Comparison of ENCODE assay signal across 13 cellular contexts in the genomic region with DNA sequence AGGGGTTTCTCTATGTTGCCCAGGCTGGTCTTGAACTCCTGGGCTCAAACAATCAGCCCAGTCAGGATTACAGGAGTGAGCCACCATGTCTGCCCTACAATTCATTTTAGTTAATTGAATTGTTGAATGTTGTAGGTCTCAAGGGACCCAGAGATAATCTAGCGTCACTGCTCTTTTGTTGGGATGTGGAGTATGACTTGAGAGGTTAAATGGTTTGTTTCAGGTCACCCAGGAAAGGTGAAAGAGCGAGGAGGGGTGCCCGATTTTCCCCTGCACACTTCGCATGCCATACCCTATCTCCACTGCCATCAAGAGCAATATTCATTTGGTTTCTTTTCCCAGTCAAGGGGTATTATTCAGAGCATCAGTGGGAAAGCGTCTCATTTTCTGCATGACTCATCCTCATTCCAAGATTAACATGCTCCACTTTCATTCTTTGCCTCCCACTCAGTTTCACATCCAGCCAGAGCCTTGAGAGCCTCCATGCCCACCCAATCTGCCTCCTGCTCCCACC. TPM values are rescaled to one million over a fixed set of nuclear protein-coding genes. Genes with fewer than 3 reads are reported as not detected.
DNase-seq lines count a peak whose midpoint lies in the region; ATAC-seq, FAIRE-seq and TF ChIP-seq lines count a peak whose summit lies in the region.
"Had no signal": no experiment of that assay in that cellular context is flagged by ENCODE, and none has a peak within 500 bp of the region (broad histone marks: within the 10 kb centered on the region; RNA-seq: fewer than 3 reads in every experiment).

No MANE protein-coding gene starts in this region.

- H3K27me3 ChIP-seq in esophagus squamous epithelium, result no peaks in the 10 kb centered on the region

- no peak overlapping the region for H3K4me3 ChIP-seq in esophagus squamous epithelium

- H3K9me3 Mint-ChIP-seq in activated T-helper 17 cell treated with anti-CD3 and anti-CD28 coated beads, Interleukin-2, amount 50 U/mL, for 72 hours, result no peaks in the 10 kb centered on the region
- H3K9me3 Mint-ChIP-seq: T-helper 1 cell treated with Interleukin-12 subunit alpha and Interleukin-12 subunit beta and Interleukin-4 antibody, amounts not matched to agents 30 μg/mL and 1 μg/mL, for 36 hours had no signal

- H3K9me3 ChIP-seq in esophagus squamous epithelium, result no peaks in the 10 kb centered on the region

- intact Hi-C loops in esophagus squamous epithelium (cut with DNase I), result no loop called here

- H3K36me3 ChIP-seq in esophagus squamous epithelium, result no peaks in the 10 kb centered on the region

- TF ChIP-seq CTCF in esophagus squamous epithelium (IDR thresholded peaks at IDR 0.05), result no peak

- H3K27ac ChIP-seq in esophagus squamous epithelium, result no peak overlapping the region

- H3K27ac Mint-ChIP-seq in activated T-helper 17 cell treated with anti-CD3 and anti-CD28 coated beads, Interleukin-2, amount 50 U/mL, for 72 hours, result no peak overlapping the region
- H3K27ac Mint-ChIP-seq: T-helper 1 cell treated with Interleukin-12 subunit alpha and Interleukin-12 subunit beta and Interleukin-4 antibody, amounts not matched to agents 30 μg/mL and 1 μg/mL, for 36 hours had no signal

- peaks cover 0 to 9% (median 0%) of the 10 kb centered on the region in 3 donors for H3K4me1 ChIP-seq in esophagus squamous epithelium

- peaks cover 11% of the 10 kb centered on the region for H3K27me3 Mint-ChIP-seq in activated T-helper 17 cell treated with anti-CD3 and anti-CD28 coated beads, Interleukin-2, amount 50 U/mL, for 72 hours

- ATAC-seq in activated T-helper 17 cell treated with anti-CD3 and anti-CD28 coated beads, Interleukin-2, amount 50 U/mL, for 72 hours (replicated peaks), result peak; percentile 37
- ATAC-seq in GM21381 (IDR thresholded peaks at IDR 0.05; ENCODE audit: unreplicated experiment) (no peak), HG03354 (IDR thresholded peaks at IDR 0.05; ENCODE audit: poor library complexity, severe bottlenecking, unreplicated experiment) (no peak)

- H3K36me3 Mint-ChIP-seq in activated T-helper 17 cell treated with anti-CD3 and anti-CD28 coated beads, Interleukin-2, amount 50 U/mL, for 72 hours (ENCODE audit: low read depth), result no peaks in the 10 kb centered on the region

- no peak for TF ChIP-seq POLR2A in esophagus squamous epithelium (IDR thresholded peaks at IDR 0.05)

- 37 to 41% methylated on average over 5 of the region's 5 CpGs for WGBS in esophagus squamous epithelium, 2 donors

- DNase-seq in NCI-H82 (lab: John Stamatoyannopoulos, UW) (peak; percentile 57), NCI-H82 treated with DMSO at 0.1 percent for 48 hours (lab: John Stamatoyannopoulos, UW; ENCODE audit: unreplicated experiment) (no peak), foreskin melanocyte (peak; percentile 86), urothelium cell line (ENCODE audit: low spot score) (peak; percentile 79), esophagus squamous epithelium (lab: John Stamatoyannopoulos, UW) (no peak)
- DNase-seq: activated gamma-delta T cell treated with Interleukin-2 at 50 U/mL for 16 hours, AML-193, hippocampal formation, MM.1S had no signal

- no peak for FAIRE-seq in urothelium cell line (lab: Jason Lieb, UNC)

- peaks cover under 1% of the 10 kb centered on the region for H3K4me1 Mint-ChIP-seq in activated T-helper 17 cell treated with anti-CD3 and anti-CD28 coated beads, Interleukin-2, amount 50 U/mL, for 72 hours

- H3K4me3 Mint-ChIP-seq in activated T-helper 17 cell treated with anti-CD3 and anti-CD28 coated beads, Interleukin-2, amount 50 U/mL, for 72 hours, result no peak overlapping the region
- H3K4me3 Mint-ChIP-seq: T-helper 1 cell treated with Interleukin-12 subunit alpha and Interleukin-12 subunit beta and Interleukin-4 antibody, amounts not matched to agents 30 μg/mL and 1 μg/mL, for 36 hours had no signal

RNA-seq across cellular contexts. Expression of a gene that starts 13.1 kb away (rescaled TPM):
- under 1 TPM; 0.29 to 0.76 TPM for total RNA-seq in activated T-helper 17 cell treated with anti-CD3 and anti-CD28 coated beads, Interleukin-2, amount 50 U/mL, for 72 hours
- total RNA-seq in esophagus squamous epithelium, result 10 to 100 TPM in 2 of 4 donors, 1 to 10 TPM in 2; 8.3 to 12.4 (median 10.3) TPM

Comparison
In these comparisons a context has a peak if more than half of its experiments do, and no peak if none do; other contexts are left out.
1. DNase-seq: peak in NCI-H82 (single experiment), foreskin melanocyte (single experiment) and urothelium cell line (single experiment); none in NCI-H82 treated with DMSO at 0.1 percent for 48 hours (single experiment) and esophagus squamous epithelium (single experiment).
2. RNA of a gene that starts 13.1 kb away (total RNA-seq): 8.3 to 12.4 TPM in esophagus squamous epithelium; 0.29 to 0.76 TPM in activated T-helper 17 cell treated with anti-CD3 and anti-CD28 coated beads, Interleukin-2, amount 50 U/mL, for 72 hours; every median in the first group is over 4 times any median in the second.